In the genomic region with DNA sequence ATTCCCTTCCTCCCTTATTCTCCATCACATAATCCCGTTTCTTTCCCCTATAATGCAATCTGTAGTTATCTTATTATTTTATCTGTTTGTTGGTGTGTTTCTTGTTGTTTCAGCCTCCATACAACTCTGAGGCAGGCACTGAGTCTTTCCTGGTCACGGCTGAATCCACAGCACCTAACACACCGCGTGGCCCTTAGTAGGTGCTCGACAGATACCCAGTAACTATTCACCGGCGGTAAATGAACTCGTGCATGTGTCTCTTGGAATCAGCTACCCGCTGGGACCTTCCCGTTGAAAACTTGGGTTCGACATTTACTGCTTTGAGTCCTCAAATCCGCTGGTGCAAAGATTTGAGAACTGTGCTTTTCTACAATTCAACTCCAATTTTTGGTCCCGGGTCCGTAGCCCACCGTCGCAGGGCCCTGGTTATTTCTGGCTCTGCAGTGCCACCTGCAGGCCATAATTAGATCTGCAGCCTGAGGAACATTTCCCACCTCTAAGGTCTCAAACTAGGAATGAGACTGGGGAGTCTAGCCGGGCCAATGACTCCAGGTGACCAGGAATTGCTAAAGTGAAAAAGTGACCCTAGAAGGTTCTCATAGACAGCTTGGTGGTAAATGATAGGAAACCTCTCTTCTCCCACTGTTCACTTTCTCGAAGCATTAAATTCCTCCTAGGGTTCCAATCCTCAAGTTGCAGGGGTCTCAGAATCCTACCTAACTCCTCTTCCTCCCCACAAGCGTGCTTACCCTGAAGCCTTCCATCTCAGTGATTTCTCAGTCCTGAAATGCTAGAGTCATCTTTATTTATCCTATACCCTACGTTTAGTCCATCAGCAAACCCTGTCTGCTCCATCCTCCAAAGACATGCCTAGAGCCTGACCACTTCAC, we compare ENCODE assay signal across 1 cellular context.
TF ChIP-seq lines count a peak whose summit lies in the region.

No MANE protein-coding gene starts in this region.

TF ChIP-seq in HepG2, 621 proteins besides CTCF, POLR2A, EP300 and RAD21 (continued from another document and continues in another):
- TF ChIP-seq, protein P1, sequence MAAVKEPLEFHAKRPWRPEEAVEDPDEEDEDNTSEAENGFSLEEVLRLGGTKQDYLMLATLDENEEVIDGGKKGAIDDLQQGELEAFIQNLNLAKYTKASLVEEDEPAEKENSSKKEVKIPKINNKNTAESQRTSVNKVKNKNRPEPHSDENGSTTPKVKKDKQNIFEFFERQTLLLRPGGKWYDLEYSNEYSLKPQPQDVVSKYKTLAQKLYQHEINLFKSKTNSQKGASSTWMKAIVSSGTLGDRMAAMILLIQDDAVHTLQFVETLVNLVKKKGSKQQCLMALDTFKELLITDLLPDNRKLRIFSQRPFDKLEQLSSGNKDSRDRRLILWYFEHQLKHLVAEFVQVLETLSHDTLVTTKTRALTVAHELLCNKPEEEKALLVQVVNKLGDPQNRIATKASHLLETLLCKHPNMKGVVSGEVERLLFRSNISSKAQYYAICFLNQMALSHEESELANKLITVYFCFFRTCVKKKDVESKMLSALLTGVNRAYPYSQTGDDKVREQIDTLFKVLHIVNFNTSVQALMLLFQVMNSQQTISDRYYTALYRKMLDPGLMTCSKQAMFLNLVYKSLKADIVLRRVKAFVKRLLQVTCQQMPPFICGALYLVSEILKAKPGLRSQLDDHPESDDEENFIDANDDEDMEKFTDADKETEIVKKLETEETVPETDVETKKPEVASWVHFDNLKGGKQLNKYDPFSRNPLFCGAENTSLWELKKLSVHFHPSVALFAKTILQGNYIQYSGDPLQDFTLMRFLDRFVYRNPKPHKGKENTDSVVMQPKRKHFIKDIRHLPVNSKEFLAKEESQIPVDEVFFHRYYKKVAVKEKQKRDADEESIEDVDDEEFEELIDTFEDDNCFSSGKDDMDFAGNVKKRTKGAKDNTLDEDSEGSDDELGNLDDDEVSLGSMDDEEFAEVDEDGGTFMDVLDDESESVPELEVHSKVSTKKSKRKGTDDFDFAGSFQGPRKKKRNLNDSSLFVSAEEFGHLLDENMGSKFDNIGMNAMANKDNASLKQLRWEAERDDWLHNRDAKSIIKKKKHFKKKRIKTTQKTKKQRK (IDR thresholded peaks at IDR 0.05; ENCODE audit: low read length): no peak
- TF ChIP-seq ZC3H4 (CRISPR knock-in tag; IDR thresholded peaks at IDR 0.05; ENCODE audit: borderline replicate concordance) (no peak), ZNF317 (CRISPR knock-in tag; IDR thresholded peaks at IDR 0.05) (no peak), ZNF10 (CRISPR knock-in tag; IDR thresholded peaks at IDR 0.05; ENCODE audit: borderline replicate concordance, low read depth) (no peak), HOMEZ (CRISPR knock-in tag; IDR thresholded peaks at IDR 0.05; ENCODE audit: low read depth) (0 out of 2 replicates have a peak, but pooled peaks have one; percentile 12), MTA1 (CRISPR knock-in tag; IDR thresholded peaks at IDR 0.05; ENCODE audit: borderline replicate concordance) (no peak), CBFB (CRISPR knock-in tag; IDR thresholded peaks at IDR 0.05) (no peak), SALL1 (CRISPR knock-in tag; IDR thresholded peaks at IDR 0.05) (peak; percentile 12; the same call in 1 of the 2 replicates), CSRNP2 (CRISPR knock-in tag; conservative IDR thresholded peaks at IDR 0.05; ENCODE audit: low read depth) (no peak), PLRG1 (conservative IDR thresholded peaks at IDR 0.05) (no peak), LCORL (IDR thresholded peaks at IDR 0.05) (no peak), LCORL (CRISPR knock-in tag; IDR thresholded peaks at IDR 0.05) (0 out of 2 replicates have a peak, but pooled peaks have one; percentile 45), STAG1 (CRISPR knock-in tag; IDR thresholded peaks at IDR 0.05) (peak; percentile 83), ZBTB42 (CRISPR knock-in tag; IDR thresholded peaks at IDR 0.05) (no peak), ZFYVE20 (CRISPR knock-in tag; IDR thresholded peaks at IDR 0.05; ENCODE audit: borderline replicate concordance, low read depth) (no peak), GABPA (IDR thresholded peaks at IDR 0.05; ENCODE audit: low read depth, low read length) (no peak), GABPA (CRISPR knock-in tag; IDR thresholded peaks at IDR 0.05; ENCODE audit: low read depth) (no peak), MTF2 (CRISPR knock-in tag; IDR thresholded peaks at IDR 0.05; ENCODE audit: borderline replicate concordance) (no peak), ZMYM4 (CRISPR knock-in tag; IDR thresholded peaks at IDR 0.05) (peak; percentile 39; the same call in 1 of the 2 replicates), ZSCAN21 (CRISPR knock-in tag; IDR thresholded peaks at IDR 0.05; ENCODE audit: borderline replicate concordance) (no peak), PHF5A (CRISPR knock-in tag; IDR thresholded peaks at IDR 0.05; ENCODE audit: low read depth, unreplicated experiment) (no peak), ZNF83 (CRISPR knock-in tag; IDR thresholded peaks at IDR 0.05; ENCODE audit: borderline replicate concordance) (no peak), ZFP37 (CRISPR knock-in tag; IDR thresholded peaks at IDR 0.05; ENCODE audit: borderline replicate concordance) (no peak), STAT5B (CRISPR knock-in tag; IDR thresholded peaks at IDR 0.05) (no peak), RELA (CRISPR knock-in tag; IDR thresholded peaks at IDR 0.05) (no peak), POGZ (CRISPR knock-in tag; IDR thresholded peaks at IDR 0.05) (no peak)
- TF ChIP-seq, protein P2, sequence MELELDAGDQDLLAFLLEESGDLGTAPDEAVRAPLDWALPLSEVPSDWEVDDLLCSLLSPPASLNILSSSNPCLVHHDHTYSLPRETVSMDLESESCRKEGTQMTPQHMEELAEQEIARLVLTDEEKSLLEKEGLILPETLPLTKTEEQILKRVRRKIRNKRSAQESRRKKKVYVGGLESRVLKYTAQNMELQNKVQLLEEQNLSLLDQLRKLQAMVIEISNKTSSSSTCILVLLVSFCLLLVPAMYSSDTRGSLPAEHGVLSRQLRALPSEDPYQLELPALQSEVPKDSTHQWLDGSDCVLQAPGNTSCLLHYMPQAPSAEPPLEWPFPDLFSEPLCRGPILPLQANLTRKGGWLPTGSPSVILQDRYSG (CRISPR knock-in tag; IDR thresholded peaks at IDR 0.05): no peak
- TF ChIP-seq, protein P3, sequence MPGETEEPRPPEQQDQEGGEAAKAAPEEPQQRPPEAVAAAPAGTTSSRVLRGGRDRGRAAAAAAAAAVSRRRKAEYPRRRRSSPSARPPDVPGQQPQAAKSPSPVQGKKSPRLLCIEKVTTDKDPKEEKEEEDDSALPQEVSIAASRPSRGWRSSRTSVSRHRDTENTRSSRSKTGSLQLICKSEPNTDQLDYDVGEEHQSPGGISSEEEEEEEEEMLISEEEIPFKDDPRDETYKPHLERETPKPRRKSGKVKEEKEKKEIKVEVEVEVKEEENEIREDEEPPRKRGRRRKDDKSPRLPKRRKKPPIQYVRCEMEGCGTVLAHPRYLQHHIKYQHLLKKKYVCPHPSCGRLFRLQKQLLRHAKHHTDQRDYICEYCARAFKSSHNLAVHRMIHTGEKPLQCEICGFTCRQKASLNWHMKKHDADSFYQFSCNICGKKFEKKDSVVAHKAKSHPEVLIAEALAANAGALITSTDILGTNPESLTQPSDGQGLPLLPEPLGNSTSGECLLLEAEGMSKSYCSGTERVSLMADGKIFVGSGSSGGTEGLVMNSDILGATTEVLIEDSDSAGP (CRISPR knock-in tag; IDR thresholded peaks at IDR 0.05; ENCODE audit: borderline replicate concordance): no peak
- TF ChIP-seq, protein P4, sequence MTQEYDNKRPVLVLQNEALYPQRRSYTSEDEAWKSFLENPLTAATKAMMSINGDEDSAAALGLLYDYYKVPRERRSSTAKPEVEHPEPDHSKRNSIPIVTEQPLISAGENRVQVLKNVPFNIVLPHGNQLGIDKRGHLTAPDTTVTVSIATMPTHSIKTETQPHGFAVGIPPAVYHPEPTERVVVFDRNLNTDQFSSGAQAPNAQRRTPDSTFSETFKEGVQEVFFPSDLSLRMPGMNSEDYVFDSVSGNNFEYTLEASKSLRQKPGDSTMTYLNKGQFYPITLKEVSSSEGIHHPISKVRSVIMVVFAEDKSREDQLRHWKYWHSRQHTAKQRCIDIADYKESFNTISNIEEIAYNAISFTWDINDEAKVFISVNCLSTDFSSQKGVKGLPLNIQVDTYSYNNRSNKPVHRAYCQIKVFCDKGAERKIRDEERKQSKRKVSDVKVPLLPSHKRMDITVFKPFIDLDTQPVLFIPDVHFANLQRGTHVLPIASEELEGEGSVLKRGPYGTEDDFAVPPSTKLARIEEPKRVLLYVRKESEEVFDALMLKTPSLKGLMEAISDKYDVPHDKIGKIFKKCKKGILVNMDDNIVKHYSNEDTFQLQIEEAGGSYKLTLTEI (CRISPR knock-in tag; conservative IDR thresholded peaks at IDR 0.05): no peak
- TF ChIP-seq, protein P5, sequence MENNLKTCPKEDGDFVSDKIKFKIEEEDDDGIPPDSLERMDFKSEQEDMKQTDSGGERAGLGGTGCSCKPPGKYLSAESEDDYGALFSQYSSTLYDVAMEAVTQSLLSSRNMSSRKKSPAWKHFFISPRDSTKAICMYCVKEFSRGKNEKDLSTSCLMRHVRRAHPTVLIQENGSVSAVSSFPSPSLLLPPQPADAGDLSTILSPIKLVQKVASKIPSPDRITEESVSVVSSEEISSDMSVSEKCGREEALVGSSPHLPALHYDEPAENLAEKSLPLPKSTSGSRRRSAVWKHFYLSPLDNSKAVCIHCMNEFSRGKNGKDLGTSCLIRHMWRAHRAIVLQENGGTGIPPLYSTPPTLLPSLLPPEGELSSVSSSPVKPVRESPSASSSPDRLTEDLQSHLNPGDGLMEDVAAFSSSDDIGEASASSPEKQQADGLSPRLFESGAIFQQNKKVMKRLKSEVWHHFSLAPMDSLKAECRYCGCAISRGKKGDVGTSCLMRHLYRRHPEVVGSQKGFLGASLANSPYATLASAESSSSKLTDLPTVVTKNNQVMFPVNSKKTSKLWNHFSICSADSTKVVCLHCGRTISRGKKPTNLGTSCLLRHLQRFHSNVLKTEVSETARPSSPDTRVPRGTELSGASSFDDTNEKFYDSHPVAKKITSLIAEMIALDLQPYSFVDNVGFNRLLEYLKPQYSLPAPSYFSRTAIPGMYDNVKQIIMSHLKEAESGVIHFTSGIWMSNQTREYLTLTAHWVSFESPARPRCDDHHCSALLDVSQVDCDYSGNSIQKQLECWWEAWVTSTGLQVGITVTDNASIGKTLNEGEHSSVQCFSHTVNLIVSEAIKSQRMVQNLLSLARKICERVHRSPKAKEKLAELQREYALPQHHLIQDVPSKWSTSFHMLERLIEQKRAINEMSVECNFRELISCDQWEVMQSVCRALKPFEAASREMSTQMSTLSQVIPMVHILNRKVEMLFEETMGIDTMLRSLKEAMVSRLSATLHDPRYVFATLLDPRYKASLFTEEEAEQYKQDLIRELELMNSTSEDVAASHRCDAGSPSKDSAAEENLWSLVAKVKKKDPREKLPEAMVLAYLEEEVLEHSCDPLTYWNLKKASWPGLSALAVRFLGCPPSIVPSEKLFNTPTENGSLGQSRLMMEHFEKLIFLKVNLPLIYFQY (CRISPR knock-in tag; IDR thresholded peaks at IDR 0.05; ENCODE audit: borderline replicate concordance): 0 out of 2 replicates have a peak, but pooled peaks have one; percentile 35
- TF ChIP-seq, protein P6, sequence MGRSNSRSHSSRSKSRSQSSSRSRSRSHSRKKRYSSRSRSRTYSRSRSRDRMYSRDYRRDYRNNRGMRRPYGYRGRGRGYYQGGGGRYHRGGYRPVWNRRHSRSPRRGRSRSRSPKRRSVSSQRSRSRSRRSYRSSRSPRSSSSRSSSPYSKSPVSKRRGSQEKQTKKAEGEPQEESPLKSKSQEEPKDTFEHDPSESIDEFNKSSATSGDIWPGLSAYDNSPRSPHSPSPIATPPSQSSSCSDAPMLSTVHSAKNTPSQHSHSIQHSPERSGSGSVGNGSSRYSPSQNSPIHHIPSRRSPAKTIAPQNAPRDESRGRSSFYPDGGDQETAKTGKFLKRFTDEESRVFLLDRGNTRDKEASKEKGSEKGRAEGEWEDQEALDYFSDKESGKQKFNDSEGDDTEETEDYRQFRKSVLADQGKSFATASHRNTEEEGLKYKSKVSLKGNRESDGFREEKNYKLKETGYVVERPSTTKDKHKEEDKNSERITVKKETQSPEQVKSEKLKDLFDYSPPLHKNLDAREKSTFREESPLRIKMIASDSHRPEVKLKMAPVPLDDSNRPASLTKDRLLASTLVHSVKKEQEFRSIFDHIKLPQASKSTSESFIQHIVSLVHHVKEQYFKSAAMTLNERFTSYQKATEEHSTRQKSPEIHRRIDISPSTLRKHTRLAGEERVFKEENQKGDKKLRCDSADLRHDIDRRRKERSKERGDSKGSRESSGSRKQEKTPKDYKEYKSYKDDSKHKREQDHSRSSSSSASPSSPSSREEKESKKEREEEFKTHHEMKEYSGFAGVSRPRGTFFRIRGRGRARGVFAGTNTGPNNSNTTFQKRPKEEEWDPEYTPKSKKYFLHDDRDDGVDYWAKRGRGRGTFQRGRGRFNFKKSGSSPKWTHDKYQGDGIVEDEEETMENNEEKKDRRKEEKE (IDR thresholded peaks at IDR 0.05): no peak
- TF ChIP-seq, protein P7, sequence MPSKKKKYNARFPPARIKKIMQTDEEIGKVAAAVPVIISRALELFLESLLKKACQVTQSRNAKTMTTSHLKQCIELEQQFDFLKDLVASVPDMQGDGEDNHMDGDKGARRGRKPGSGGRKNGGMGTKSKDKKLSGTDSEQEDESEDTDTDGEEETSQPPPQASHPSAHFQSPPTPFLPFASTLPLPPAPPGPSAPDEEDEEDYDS (CRISPR knock-in tag; IDR thresholded peaks at IDR 0.05): no peak
